Comparison of ENCODE assay signal across 27 cellular contexts in genomic region chrX:117803463-117803862, GRCh38.
"Had no signal": no experiment of that assay in that cellular context is flagged by ENCODE, and none has a peak within 500 bp of the region (broad histone marks: within the 10 kb centered on the region; RNA-seq: fewer than 3 reads in every experiment).

No MANE protein-coding gene starts in this region.

- DNase-seq: stimulated activated CD4-positive, alpha-beta T cell treated with anti-CD3 and anti-CD28 coated beads, Interleukin-2, amount 100 ng/mL, for 48 hours; stimulated activated CD4-positive, alpha-beta T cell treated with anti-CD3 and anti-CD28 coated beads, Interleukin-4, amount 100 ng/mL, for 1 hour; stimulated activated CD4-positive, alpha-beta T cell treated with anti-CD3 and anti-CD28 coated beads, Interleukin-4, amount 100 ng/mL, for 24 hours; stimulated activated CD4-positive, alpha-beta T cell treated with anti-CD3 and anti-CD28 coated beads, Interleukin-4, amount 100 ng/mL, for 4 hours; stimulated activated CD8-positive, alpha-beta memory T cell treated with anti-CD3 and anti-CD28 coated beads, Interleukin-4, amount 100 ng/mL, for 48 hours; stimulated activated naive B cell treated with anti-CD40 and anti-IgM and Interleukin-4, amounts not matched to agents 10 μg/mL and 1 μg/mL and 100 μg/mL, for 72 hours; stimulated activated naive CD4-positive, alpha-beta T cell; stimulated activated naive CD4-positive, alpha-beta T cell treated with Interleukin-2 at 50 U/mL for 16 hours; stimulated activated naive CD8-positive, alpha-beta T cell treated with anti-CD3 and anti-CD28 coated beads, Interleukin-15, amount 100 ng/mL, for 72 hours; stimulated activated naive CD8-positive, alpha-beta T cell treated with anti-CD3 and anti-CD28 coated beads, Interleukin-15, Interleukin-2, amounts not matched to agents 100 U/mL and 50 U/mL, for 24 hours; stomach; substantia nigra; testis; thyroid gland; tibial artery; transverse colon; trophoblast cell; upper lobe of left lung; upper lobe of right lung; uterus had no signal

- H3K4me3 ChIP-seq: stomach, suprapubic skin, testis, thoracic aorta, thyroid gland, tibial artery, tibial nerve, transverse colon, upper lobe of left lung, upper lobe of right lung, uterus, vagina had no signal

- H3K27me3 ChIP-seq: stomach, suprapubic skin, testis, thyroid gland, tibial artery, tibial nerve, transverse colon, upper lobe of left lung, upper lobe of right lung, uterus, vagina had no signal

- ATAC-seq: stimulated activated effector memory CD8-positive, alpha-beta T cell treated with anti-CD3 and anti-CD28 coated beads, Interleukin-12 subunit alpha, Interleukin-12 subunit beta, amount 100 ng/mL, for 72 hours; stimulated activated memory B cell treated with anti-CD40 and anti-IgM and Interleukin-4, amounts not matched to agents 10 μg/mL and 1 μg/mL and 100 μg/mL, for 72 hours; stimulated activated naive B cell treated with anti-CD40 and anti-IgM and Interleukin-4, amounts not matched to agents 10 μg/mL and 1 μg/mL and 100 μg/mL, for 72 hours; stimulated activated naive CD8-positive, alpha-beta T cell treated with anti-CD3 and anti-CD28 coated beads, Interleukin-15, amount 100 ng/mL, for 72 hours; stimulated activated naive CD8-positive, alpha-beta T cell treated with anti-CD3 and anti-CD28 coated beads, Interleukin-15, Interleukin-2, amounts not matched to agents 100 U/mL and 50 U/mL, for 24 hours; upper lobe of right lung had no signal

- H3K9me3 ChIP-seq: stomach, suprapubic skin, testis, thoracic aorta, thyroid gland, tibial artery, tibial nerve, transverse colon, upper lobe of left lung, upper lobe of right lung, uterus, vagina had no signal

- H3K36me3 ChIP-seq: stomach, suprapubic skin, thoracic aorta, thyroid gland, tibial artery, tibial nerve, transverse colon, upper lobe of left lung, upper lobe of right lung, uterus, vagina had no signal

- H3K27ac ChIP-seq: stomach, suprapubic skin, testis, thoracic aorta, thyroid gland, tibial artery, tibial nerve, transverse colon, upper lobe of left lung, upper lobe of right lung, uterus, vagina had no signal

- H3K4me1 ChIP-seq: stomach, suprapubic skin, testis, thyroid gland, tibial artery, tibial nerve, transverse colon, upper lobe of left lung, upper lobe of right lung, uterus, vagina had no signal

- FAIRE-seq: urothelium cell line had no signal
